Comparison of ENCODE assay signal across 8 cellular contexts in the genomic region with DNA sequence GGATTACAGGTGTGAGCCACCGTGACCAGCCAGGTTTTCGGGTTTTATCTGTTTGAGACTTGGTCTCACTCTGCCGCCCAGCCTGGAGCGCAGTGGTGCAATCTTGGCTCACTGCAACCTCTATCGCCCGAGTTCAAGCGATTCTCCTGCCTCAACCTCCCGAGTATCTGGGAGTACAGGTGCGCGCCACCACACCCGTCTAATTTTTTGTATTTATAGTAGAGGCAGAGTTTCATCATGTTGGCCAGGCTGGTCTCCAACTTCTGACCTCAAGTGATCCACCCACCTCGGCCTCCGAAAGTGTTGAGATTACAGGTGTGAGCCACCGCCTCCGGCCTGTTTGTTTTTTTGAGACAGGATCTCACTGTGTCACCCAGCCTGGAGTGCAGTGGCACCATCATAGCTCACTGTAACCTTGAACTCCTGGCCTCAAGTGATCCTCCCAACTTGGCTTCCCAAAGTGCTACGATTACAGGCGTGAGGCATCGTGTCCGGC. TPM values are rescaled to one million over a fixed set of nuclear protein-coding genes. Genes with fewer than 3 reads are reported as not detected.
DNase-seq lines count a peak whose midpoint lies in the region; ATAC-seq and TF ChIP-seq lines count a peak whose summit lies in the region.
"Not testable (repeated sequence)": the region's sequence is repeated elsewhere in the genome, so short reads cannot be mapped to it uniquely, and the experiment has no call there.
"Had no signal": no experiment of that assay in that cellular context is flagged by ENCODE, and none has a peak within 500 bp of the region (broad histone marks: within the 10 kb centered on the region; RNA-seq: fewer than 3 reads in every experiment).

No MANE protein-coding gene starts in this region.

- H3K9me3 Mint-ChIP-seq in activated T-helper 17 cell treated with anti-CD3 and anti-CD28 coated beads, Interleukin-2, amount 50 U/mL, for 72 hours: not testable (repeated sequence)

- H3K9ac ChIP-seq in colonic mucosa (ENCODE audit: low read depth in 2 of 2, low read length in 2 of 2): peak overlapping the region; percentile 74 to 76

- peaks cover 20% of the 10 kb centered on the region for H3K4me1 ChIP-seq in OCI-LY7 (ENCODE audit: insufficient read depth, low read length, poor library complexity, severe bottlenecking)
- not testable (repeated sequence) for H3K4me1 ChIP-seq in colonic mucosa
- H3K4me1 ChIP-seq in right atrium auricular region: peaks cover 0 to 25% of the 10 kb centered on the region in 2 donors
- H3K4me1 ChIP-seq in muscle layer of duodenum (ENCODE audit: control insufficient read depth in 1 of 2, insufficient read depth in 2 of 2, low read length in 2 of 2): peaks cover 0 to 21% of the 10 kb centered on the region in 2 donors

- CTCF ChIA-PET in OCI-LY7 (lab: Charles Lee; ENCODE audit: unreplicated experiment): not testable (repeated sequence)

- peak overlapping the region; percentile 96 for H3K27ac Mint-ChIP-seq in activated T-helper 17 cell treated with anti-CD3 and anti-CD28 coated beads, Interleukin-2, amount 50 U/mL, for 72 hours

- peak; percentile 64 for ATAC-seq in activated T-helper 17 cell treated with anti-CD3 and anti-CD28 coated beads, Interleukin-2, amount 50 U/mL, for 72 hours (replicated peaks)

- H4K20me1 ChIP-seq in OCI-LY7 (ENCODE audit: insufficient read depth, low read length): not testable (repeated sequence)

- not testable (repeated sequence) for TF ChIP-seq CTCF in GM12865 (IDR thresholded peaks at IDR 0.05; ENCODE audit: insufficient read depth, low read depth, low read length, missing control alignments); OCI-LY7 (conservative IDR thresholded peaks at IDR 0.05; ENCODE audit: low read length); colonic mucosa (IDR thresholded peaks at IDR 0.05); right atrium auricular region (IDR thresholded peaks at IDR 0.05)

- H3K4me3 ChIP-seq in GM12865 (ENCODE audit: low read depth, low read length): peak overlapping the region; percentile 91
- H3K4me3 ChIP-seq in OCI-LY7 (ENCODE audit: low read depth, low read length, poor library complexity, severe bottlenecking): peak overlapping the region; percentile 82
- H3K4me3 ChIP-seq in colonic mucosa: peak overlapping the region; percentile 89
- peak overlapping the region; percentile 78 to 98 for H3K4me3 ChIP-seq in right atrium auricular region
- peak overlapping the region; percentile 94 to 98 for H3K4me3 ChIP-seq in muscle layer of duodenum (ENCODE audit: low read depth in 1 of 2, low read length in 2 of 2)
- H3K4me3 ChIP-seq in skin epidermis: peak overlapping the region in 6 of 7 experiments; percentile 79 to 93 (median 84)

- H2AFZ ChIP-seq in OCI-LY7 (ENCODE audit: low read length): peak overlapping the region; percentile 85; the same call in 1 of the 2 replicates

- not testable (repeated sequence) for H3K27me3 Mint-ChIP-seq in activated T-helper 17 cell treated with anti-CD3 and anti-CD28 coated beads, Interleukin-2, amount 50 U/mL, for 72 hours

- H3K27me3 ChIP-seq in colonic mucosa; right atrium auricular region; muscle layer of duodenum (ENCODE audit: low read depth, low read length): not testable (repeated sequence)

- peaks cover 43% of the 10 kb centered on the region for H3K36me3 Mint-ChIP-seq in activated T-helper 17 cell treated with anti-CD3 and anti-CD28 coated beads, Interleukin-2, amount 50 U/mL, for 72 hours (ENCODE audit: low read depth)

- BruUV-seq in OCI-LY7 (replicated peaks; lab: Mats Ljungman, UMichigan): not testable (repeated sequence)

- H3K27ac ChIP-seq in OCI-LY7 (ENCODE audit: low read depth, low read length, poor library complexity, severe bottlenecking) (peak overlapping the region; percentile 46), colonic mucosa (peak overlapping the region; percentile 63), right atrium auricular region (peak overlapping the region; percentile 90), muscle layer of duodenum (ENCODE audit: low read length) (peak overlapping the region; percentile 93), skin epidermis (peak overlapping the region; percentile 31 to 99 (median 93))

- intact Hi-C loops in OCI-LY7 (cut with micrococcal nuclease; ENCODE audit: unreplicated experiment); colonic mucosa (cut with DNase I): not testable (repeated sequence)

- peaks cover 16% of the 10 kb centered on the region; the same call in 1 of the 2 replicates for H3K79me2 ChIP-seq in OCI-LY7 (ENCODE audit: insufficient read depth, low read depth, low read length)

- DNase-seq in GM12865 (ENCODE audit: low read depth); OCI-LY7 (ENCODE audit: low spot score); colonic mucosa; right atrium auricular region (ENCODE audit: low spot score): not testable (repeated sequence)

- H3K4me3 Mint-ChIP-seq in activated T-helper 17 cell treated with anti-CD3 and anti-CD28 coated beads, Interleukin-2, amount 50 U/mL, for 72 hours: peak overlapping the region; percentile 92

- not testable (repeated sequence) for H3K9me2 ChIP-seq in OCI-LY7 (ENCODE audit: insufficient read depth, low read length)

- H3K36me3 ChIP-seq in OCI-LY7 (ENCODE audit: insufficient read depth, low read length): peaks cover 17% of the 10 kb centered on the region
- H3K36me3 ChIP-seq in colonic mucosa: not testable (repeated sequence)
- H3K36me3 ChIP-seq in right atrium auricular region: peaks cover 19% of the 10 kb centered on the region
- H3K36me3 ChIP-seq in muscle layer of duodenum (ENCODE audit: control insufficient read depth in 1 of 2, insufficient read depth in 2 of 2, low read length in 2 of 2): peaks cover 1 to 15% of the 10 kb centered on the region in 2 donors

- H3K4me2 ChIP-seq in OCI-LY7 (ENCODE audit: low read length): peak overlapping the region; percentile 76

- not testable (repeated sequence) for H3K9me3 ChIP-seq in OCI-LY7 (ENCODE audit: low read length); colonic mucosa; right atrium auricular region; muscle layer of duodenum (ENCODE audit: control insufficient read depth in 1 of 2, low read length in 2 of 2)

- POLR2A ChIA-PET in OCI-LY7 (lab: Charles Lee): interaction anchor here (1.2 kb wide), 1 partner anchor 14 kb away, joined by 3 read pairs; no protein-coding TSS in a partner anchor

- peaks cover 12% of the 10 kb centered on the region for H3K4me1 Mint-ChIP-seq in activated T-helper 17 cell treated with anti-CD3 and anti-CD28 coated beads, Interleukin-2, amount 50 U/mL, for 72 hours

RNA-seq across cellular contexts. Expression of a gene that starts 0.9 kb away (rescaled TPM):
- total RNA-seq in OCI-LY7 (2014; rRNA removed; shearing (Covaris generic)): 51.1 and 69.4 TPM in 2 replicates
- total RNA-seq in OCI-LY7 (2022) (48.3 and 54.9 TPM in 2 replicates), colonic mucosa (10 to 100 TPM; 38.3 to 70.4 TPM), right atrium auricular region (10 to 100 TPM; 35.5 to 44.6 TPM)
- total RNA-seq in activated T-helper 17 cell treated with anti-CD3 and anti-CD28 coated beads, Interleukin-2, amount 50 U/mL, for 72 hours: 10 to 100 TPM; 62.3 to 63.0 TPM

RNA-seq across cellular contexts. Expression of a gene that starts 10.1 kb away (rescaled TPM):
- 175 and 212 TPM in 2 replicates for total RNA-seq in OCI-LY7 (2014; rRNA removed; shearing (Covaris generic))
- 101 and 129 TPM in 2 replicates for total RNA-seq in OCI-LY7 (2022)
- total RNA-seq in activated T-helper 17 cell treated with anti-CD3 and anti-CD28 coated beads, Interleukin-2, amount 50 U/mL, for 72 hours: 100 to 1,000 TPM; 112 to 228 TPM
- 1 to 10 TPM; 5.5 to 9.6 TPM for total RNA-seq in colonic mucosa
- total RNA-seq in right atrium auricular region: 1 to 10 TPM; 1.9 to 2.8 TPM
- total RNA-seq: dermis microvascular lymphatic vessel endothelial cell had no signal

RNA-seq across cellular contexts. Expression of a gene that starts 11.9 kb away (rescaled TPM):
- total RNA-seq in OCI-LY7 (2014; rRNA removed; shearing (Covaris generic)): 0.06 and 0.15 TPM in 2 replicates
- 0.21 and 0.41 TPM in 2 replicates for total RNA-seq in OCI-LY7 (2022)
- total RNA-seq in activated T-helper 17 cell treated with anti-CD3 and anti-CD28 coated beads, Interleukin-2, amount 50 U/mL, for 72 hours: 10 to 100 TPM in 1 of 2 donors, 1 to 10 TPM in 1; 2.0 to 10.6 TPM
- total RNA-seq in colonic mucosa: under 1 TPM; 0.20 to 0.32 TPM
- 1 to 10 TPM; 9.7 to 9.9 TPM for total RNA-seq in right atrium auricular region

RNA-seq across cellular contexts. Expression of a gene that starts 15.9 kb away (rescaled TPM):
- total RNA-seq in OCI-LY7 (2014; rRNA removed; shearing (Covaris generic)): 48.0 and 55.3 TPM in 2 replicates
- total RNA-seq in OCI-LY7 (2022) (85.3 and 87.4 TPM in 2 replicates), colonic mucosa (100 to 1,000 TPM; 213 to 243 TPM), right atrium auricular region (10 to 100 TPM; 16.0 to 25.5 TPM)
- 100 to 1,000 TPM; 303 to 326 TPM for total RNA-seq in activated T-helper 17 cell treated with anti-CD3 and anti-CD28 coated beads, Interleukin-2, amount 50 U/mL, for 72 hours

RNA-seq across cellular contexts. Expression of a gene that starts 23.5 kb away (rescaled TPM):
- 105 and 124 TPM in 2 replicates for total RNA-seq in OCI-LY7 (2014; rRNA removed; shearing (Covaris generic))
- total RNA-seq in OCI-LY7 (2022) (108 and 117 TPM in 2 replicates), colonic mucosa (1 to 10 TPM; 3.9 to 5.2 TPM), right atrium auricular region (1 to 10 TPM in 1 of 2 donors, under 1 TPM in 1; 0.33 to 1.4 TPM)
- total RNA-seq in activated T-helper 17 cell treated with anti-CD3 and anti-CD28 coated beads, Interleukin-2, amount 50 U/mL, for 72 hours: 100 to 1,000 TPM; 155 to 197 TPM

Comparison
In these comparisons a context has a peak if more than half of its experiments do, and no peak if none do; other contexts are left out.
1. RNA of a gene that starts 10.1 kb away (total RNA-seq): 112 to 228 TPM in activated T-helper 17 cell treated with anti-CD3 and anti-CD28 coated beads, Interleukin-2, amount 50 U/mL, for 72 hours and 101 to 212 TPM in OCI-LY7; 5.5 to 9.6 TPM in colonic mucosa and 1.9 to 2.8 TPM in right atrium auricular region; every median in the first group is over 4 times any median in the second.
2. Peak in every context shown above with its lines, with median percentiles within 50 percentile points of each other: H3K4me3 ChIP-seq and H3K27ac ChIP-seq.